8 cellular contexts compared by ENCODE assay signal in the genomic region with DNA sequence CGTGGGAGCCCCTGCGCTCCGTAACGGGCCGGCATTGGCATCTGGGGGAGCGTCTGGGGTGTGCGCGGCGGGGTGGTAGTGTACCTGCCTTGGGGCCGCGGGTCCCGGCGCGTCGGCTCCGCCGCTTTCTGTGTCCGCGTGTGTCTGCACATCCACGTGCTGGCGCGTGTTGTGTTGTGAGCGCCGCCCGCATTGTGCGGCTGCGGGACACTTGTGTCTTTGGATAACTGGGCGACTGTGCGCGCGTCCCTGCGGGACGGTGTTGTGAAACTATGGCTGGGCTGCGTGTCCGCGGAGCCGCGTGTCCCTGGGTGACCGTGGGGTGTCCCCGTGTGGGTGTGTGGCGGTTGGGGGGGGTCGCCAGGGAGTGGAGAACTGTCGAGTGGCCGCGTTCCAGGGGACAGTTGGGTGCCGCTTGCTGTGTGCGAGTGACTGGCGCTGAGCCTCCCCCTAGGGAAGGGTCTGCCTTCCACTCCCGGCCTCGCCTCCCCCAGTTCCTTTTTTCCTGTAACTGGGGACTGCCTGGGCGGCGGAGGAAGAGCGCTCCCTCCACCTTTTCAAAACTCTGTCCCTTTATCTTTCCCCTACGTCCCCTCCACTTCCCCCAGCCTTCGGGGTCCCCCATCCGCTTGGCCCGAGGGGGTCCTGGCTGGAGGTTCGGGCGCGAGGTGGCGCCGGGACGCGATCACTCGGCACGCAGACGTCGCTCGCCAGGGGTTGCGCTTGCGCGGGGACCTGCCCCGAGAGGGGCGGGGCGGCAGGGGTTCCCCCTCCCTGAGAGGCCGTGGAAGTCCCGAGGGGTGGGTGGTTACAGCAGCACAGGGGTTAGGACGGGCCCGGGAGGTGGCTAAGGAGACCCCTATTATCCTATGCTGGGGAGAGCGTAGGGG. TPM values are rescaled to one million over a fixed set of nuclear protein-coding genes. Genes with fewer than 3 reads are reported as not detected.
DNase-seq lines count a peak whose midpoint lies in the region; ATAC-seq and TF ChIP-seq lines count a peak whose summit lies in the region.

No MANE protein-coding gene starts in this region.

- H3K4me3 ChIP-seq in SJSA1: peak overlapping the region; percentile 77
- H3K4me3 ChIP-seq in heart right ventricle: peak overlapping the region; percentile 40 to 100 (median 82)

- H3K27me3 Mint-ChIP-seq in activated naive CD8-positive, alpha-beta T cell: no peaks in the 10 kb centered on the region

- H3K9me3 ChIP-seq in SJSA1 (replicated peaks) (peaks cover 4% of the 10 kb centered on the region; the same call in 1 of the 2 replicates), heart right ventricle (no peaks in the 10 kb centered on the region)

- 0 to 1% methylated on average over 74 to 80 of the region's 80 CpGs for WGBS in heart right ventricle, 2 donors

- no peaks in the 10 kb centered on the region for H3K36me3 Mint-ChIP-seq in activated naive CD8-positive, alpha-beta T cell

- peak in 5 of 9 donors; percentile 22 to 55 (median 48) for TF ChIP-seq CTCF in heart right ventricle (IDR thresholded peaks at IDR 0.05)

- ATAC-seq in GM19025 (IDR thresholded peaks at IDR 0.05; ENCODE audit: low read depth, unreplicated experiment) (peak; percentile 4), heart right ventricle (peak; percentile 56 to 82 (median 72))

- H3K4me1 Mint-ChIP-seq in activated naive CD8-positive, alpha-beta T cell (ENCODE audit: low read depth): peaks cover 43% of the 10 kb centered on the region

- H3K27ac Mint-ChIP-seq in activated naive CD8-positive, alpha-beta T cell: peak overlapping the region; percentile 96

- peaks cover 3% of the 10 kb centered on the region; the same call in 1 of the 2 replicates for H3K27me3 ChIP-seq in SJSA1 (replicated peaks)
- peaks cover 0 to 10% (median 0%) of the 10 kb centered on the region in 7 donors for H3K27me3 ChIP-seq in heart right ventricle

- no peaks in the 10 kb centered on the region for H3K36me3 ChIP-seq in SJSA1
- no peaks in the 10 kb centered on the region for H3K36me3 ChIP-seq in heart right ventricle

- peak overlapping the region; percentile 92 for H3K4me3 Mint-ChIP-seq in activated naive CD8-positive, alpha-beta T cell

- H3K4me1 ChIP-seq in SJSA1 (replicated peaks) (peaks cover 28% of the 10 kb centered on the region), heart right ventricle (peaks cover 18 to 61% (median 43%) of the 10 kb centered on the region in 9 donors)

- DNase-seq in 8988T: peak; percentile 66
- peak; percentile 47 to 59 for DNase-seq in SJSA1 (ENCODE audit: low read depth in 1 of 2, low spot score in 2 of 2)
- peak; percentile 81 to 84 for DNase-seq in heart right ventricle
- peak; percentile 79 for DNase-seq in retina
- no peak for DNase-seq in A172 (ENCODE audit: low spot score)
- DNase-seq in NCI-H774 (lab: John Stamatoyannopoulos, UW): no peak

- no peaks in the 10 kb centered on the region for H3K9me3 Mint-ChIP-seq in activated naive CD8-positive, alpha-beta T cell (ENCODE audit: low read depth)

- H3K27ac ChIP-seq in SJSA1 (no peak overlapping the region; the same call in 1 of the 2 replicates), heart right ventricle (peak overlapping the region; percentile 88 to 100 (median 96))

- intact Hi-C loops in heart right ventricle (cut with DNase I): loop anchor here in 6 of 10 donors (1.0 to 5.0 kb wide), 5 partner anchors 42 to 107 kb away; no protein-coding TSS in a partner anchor

RNA-seq across cellular contexts. Expression of gene NFIC, which starts 5.6 kb away (rescaled TPM):
- 19.9 and 27.6 TPM in 2 replicates for total RNA-seq in SJSA1 (2014; rRNA removed; shearing (Covaris generic))
- 100 to 1,000 TPM; 132 to 217 (median 161) TPM for total RNA-seq in heart right ventricle
- 100 to 1,000 TPM in 1 of 2 donors, 10 to 100 TPM in 1; 52.3 to 147 TPM for polyA plus RNA-seq in heart right ventricle
- total RNA-seq in A172 (2014; rRNA removed; shearing (Covaris generic)): 26.2 and 32.5 TPM in 2 replicates

Comparison
In these comparisons a context has a peak if more than half of its experiments do, and no peak if none do; other contexts are left out.
1. DNase-seq: peak in 8988T (single experiment), SJSA1 (2 of 2), heart right ventricle (2 of 2) and retina (single experiment); none in A172 (single experiment) and NCI-H774 (single experiment).